In the genomic region with DNA sequence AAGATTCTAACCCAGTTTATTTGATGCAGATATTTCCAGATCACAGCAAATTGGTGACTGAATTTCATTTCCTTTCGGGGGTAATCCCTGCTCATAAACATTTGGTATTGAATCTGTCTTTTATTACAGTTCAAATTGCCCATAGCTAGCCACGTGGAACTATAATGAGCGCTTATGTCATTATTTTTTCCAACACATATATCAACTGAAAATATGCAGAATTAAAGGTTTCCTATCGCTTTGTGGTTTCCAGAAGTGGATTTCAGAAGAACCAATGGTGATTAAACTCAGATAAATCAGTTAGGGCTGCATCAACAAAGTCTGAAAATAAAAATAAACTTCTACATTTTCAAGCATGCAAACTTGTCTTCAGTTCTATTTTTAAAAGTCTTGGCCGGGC, we compare ENCODE assay signal across 23 cellular contexts.
DNase-seq lines count a peak whose midpoint lies in the region; ATAC-seq, FAIRE-seq and TF ChIP-seq lines count a peak whose summit lies in the region.
"Had no signal": no experiment of that assay in that cellular context is flagged by ENCODE, and none has a peak within 500 bp of the region (broad histone marks: within the 10 kb centered on the region; RNA-seq: fewer than 3 reads in every experiment).

No MANE protein-coding gene starts in this region.

- no peaks in the 10 kb centered on the region for H3K4me1 Mint-ChIP-seq in astrocyte (ENCODE audit: low read depth, unreplicated experiment)
- H3K4me1 Mint-ChIP-seq: GM23338 had no signal

- peak; percentile 19 for DNase-seq in AG08395 (ENCODE audit: low spot score)
- DNase-seq in GM23248 = no peak
- DNase-seq in astrocyte (ENCODE audit: low read depth) = peak; percentile 12
- DNase-seq in effector CD8-positive, alpha-beta T cell (lab: John Stamatoyannopoulos, UW) = no peak
- DNase-seq in retina = no peak
- DNase-seq: AML-193; Caco-2; CD4-positive, alpha-beta T cell; DMS153; DMS79; GDM1; HCEC 1CT; HFFc6; IMR-90 had no signal

- H3K9me3 ChIP-seq in GM23248 (ENCODE audit: low read depth) (no peaks in the 10 kb centered on the region), astrocyte (ENCODE audit: insufficient read depth, low read depth, low read length) (no peaks in the 10 kb centered on the region)
- H3K9me3 ChIP-seq: Caco-2 had no signal

- H4K20me1 ChIP-seq in GM23248 (ENCODE audit: insufficient read depth) (no peaks in the 10 kb centered on the region), astrocyte (ENCODE audit: insufficient read depth, low read length) (no peaks in the 10 kb centered on the region)

- ATAC-seq in GM21360 (IDR thresholded peaks at IDR 0.05; ENCODE audit: unreplicated experiment) (no peak), GM21619 (IDR thresholded peaks at IDR 0.05; ENCODE audit: unreplicated experiment) (no peak)
- ATAC-seq: A549, GM12878, GM23338, K562 had no signal

- H3K4me3 Mint-ChIP-seq in astrocyte (ENCODE audit: unreplicated experiment) = no peak overlapping the region
- H3K4me3 Mint-ChIP-seq: CD4-positive, alpha-beta T cell; GM23338; HFFc6 had no signal

- no peaks in the 10 kb centered on the region for H3K4me1 ChIP-seq in GM23248 (ENCODE audit: insufficient read depth)
- no peaks in the 10 kb centered on the region for H3K4me1 ChIP-seq in astrocyte (ENCODE audit: insufficient read depth, low read length)
- H3K4me1 ChIP-seq: A549, Caco-2 had no signal

- no peaks in the 10 kb centered on the region for H3K27me3 ChIP-seq in GM23248 (replicated peaks; ENCODE audit: insufficient read depth)
- H3K27me3 ChIP-seq in astrocyte (ENCODE audit: insufficient read depth, low read length) = no peaks in the 10 kb centered on the region

- H3K9me3 Mint-ChIP-seq in astrocyte (ENCODE audit: unreplicated experiment) = peaks cover 6% of the 10 kb centered on the region

- WGBS in GM23248 (ENCODE audit: low coverage in 1 of 2, low lambda C conversion rate in 2 of 2, missing lambda C conversion rate in 2 of 2), 2 experiments = 26 to 35% methylated on average over 5 of the region's 5 CpGs

- in situ Hi-C loops in GM23248 (cut with MboI) = no loop called here

- no peak overlapping the region for H3K4me2 ChIP-seq in GM23248 (ENCODE audit: unreplicated experiment)
- H3K4me2 ChIP-seq in astrocyte (ENCODE audit: low read length) = no peak overlapping the region
- H3K4me2 ChIP-seq: A549, GM23338 had no signal

- peaks cover 13% of the 10 kb centered on the region for H3F3A ChIP-seq in GM23248 (ENCODE audit: insufficient read depth)

- H3K79me2 ChIP-seq in GM23248 (ENCODE audit: insufficient read depth) = no peaks in the 10 kb centered on the region
- no peaks in the 10 kb centered on the region for H3K79me2 ChIP-seq in astrocyte (ENCODE audit: insufficient read depth, low read length)

- no peaks in the 10 kb centered on the region for H3K36me3 ChIP-seq in GM23248 (ENCODE audit: low read depth)
- H3K36me3 ChIP-seq in astrocyte (ENCODE audit: insufficient read depth, low read length) = no peaks in the 10 kb centered on the region

- H3K27ac Mint-ChIP-seq in astrocyte (ENCODE audit: unreplicated experiment) = no peak overlapping the region
- H3K27ac Mint-ChIP-seq: CD4-positive, alpha-beta T cell; GM23338; HFFc6 had no signal

- H3K27me3 Mint-ChIP-seq in astrocyte (ENCODE audit: low read depth, unreplicated experiment) = no peaks in the 10 kb centered on the region
- H3K27me3 Mint-ChIP-seq: CD4-positive, alpha-beta T cell had no signal

- no peak overlapping the region for H3K9ac ChIP-seq in GM23248
- H3K9ac ChIP-seq in astrocyte (ENCODE audit: low read length) = no peak overlapping the region

- FAIRE-seq in astrocyte (lab: Jason Lieb, UNC) = no peak
- FAIRE-seq: A549, GM12878, H54, HTR-8/SVneo, K562 had no signal

- H2AFZ ChIP-seq in GM23248 (peak overlapping the region; percentile 47), astrocyte (ENCODE audit: low read depth, low read length) (no peak overlapping the region)
- H2AFZ ChIP-seq: GM23338 had no signal

- H3K36me3 Mint-ChIP-seq in astrocyte (ENCODE audit: low read depth, unreplicated experiment) = no peaks in the 10 kb centered on the region

- H3K27ac ChIP-seq in GM23248 (no peak overlapping the region), astrocyte (ENCODE audit: low read depth, low read length) (no peak overlapping the region)
- H3K27ac ChIP-seq: A549, C4-2B had no signal

- no peak for TF ChIP-seq CTCF in astrocyte (IDR thresholded peaks at IDR 0.05; ENCODE audit: insufficient read depth, low read depth, low read length)

- H3K9me2 ChIP-seq in GM23248 (ENCODE audit: insufficient read depth) = no peaks in the 10 kb centered on the region

- H3K4me3 ChIP-seq in GM23248 = no peak overlapping the region
- no peak overlapping the region for H3K4me3 ChIP-seq in astrocyte (ENCODE audit: insufficient read depth, low read depth, low read length)
- H3K4me3 ChIP-seq: A549, GM12878, GM23338, K562 had no signal

Comparison
In these comparisons a context has a peak if more than half of its experiments do, and no peak if none do; other contexts are left out.
1. DNase-seq: peak in AG08395 (single experiment) and astrocyte (single experiment); none in GM23248 (single experiment), effector CD8-positive, alpha-beta T cell (single experiment) and retina (single experiment).